ENCODE assay signal across 27 cellular contexts in genomic region chr11:77180346-77180745, GRCh38. TPM values are rescaled to one million over a fixed set of nuclear protein-coding genes. Genes with fewer than 3 reads are reported as not detected.
"Had no signal": no experiment of that assay in that cellular context is flagged by ENCODE, and none has a peak within 500 bp of the region (broad histone marks: within the 10 kb centered on the region; RNA-seq: fewer than 3 reads in every experiment).

No MANE protein-coding gene starts in this region.

- H3K27ac Mint-ChIP-seq: natural killer cell; nephron; neural progenitor cell; stimulated activated effector memory CD8-positive, alpha-beta T cell treated with anti-CD3 and anti-CD28 coated beads, Interleukin-12 subunit alpha, Interleukin-12 subunit beta, amount 100 ng/mL, for 72 hours; stimulated activated naive B cell treated with anti-CD40 and anti-IgM and Interleukin-4, amounts not matched to agents 10 μg/mL and 1 μg/mL and 100 μg/mL, for 72 hours; stimulated activated naive CD8-positive, alpha-beta T cell treated with anti-CD3 and anti-CD28 coated beads, Interleukin-15, Interleukin-2, amounts not matched to agents 100 ng/mL and 50 ng/mL, for 24 hours had no signal

- DNase-seq: natural killer cell; nucleus accumbens; retina; sigmoid colon; small intestine; stimulated activated CD4-positive, alpha-beta T cell treated with anti-CD3 and anti-CD28 coated beads, Interleukin-15, amount 100 ng/mL, for 24 hours; stimulated activated CD4-positive, alpha-beta T cell treated with anti-CD3 and anti-CD28 coated beads, Interleukin-2, amount 100 ng/mL, for 24 hours; stimulated activated CD4-positive, alpha-beta T cell treated with anti-CD3 and anti-CD28 coated beads, Interleukin-2, amount 100 ng/mL, for 48 hours; stimulated activated CD4-positive, alpha-beta T cell treated with anti-CD3 and anti-CD28 coated beads, Interleukin-4, amount 100 ng/mL, for 24 hours; stimulated activated naive B cell treated with anti-CD40 and anti-IgM and Interleukin-4, amounts not matched to agents 10 μg/mL and 1 μg/mL and 100 μg/mL, for 72 hours; stimulated activated naive CD4-positive, alpha-beta T cell treated with Interleukin-2 at 50 U/mL for 16 hours; stomach; thyroid gland had no signal

- H3K27me3 Mint-ChIP-seq: stimulated activated naive CD8-positive, alpha-beta T cell treated with anti-CD3 and anti-CD28 coated beads, Interleukin-15, Interleukin-2, amounts not matched to agents 100 ng/mL and 50 ng/mL, for 24 hours had no signal

- H3K9me3 ChIP-seq: neutrophil, pancreas, prostate gland, right atrium auricular region, right lobe of liver, sigmoid colon, stomach, thoracic aorta, thyroid gland, tibial nerve, upper lobe of left lung, vagina had no signal

- H3K4me3 ChIP-seq: neural progenitor cell, pancreas, prostate gland, right atrium auricular region, right lobe of liver, sigmoid colon, stomach, thoracic aorta, thyroid gland, tibial nerve, upper lobe of left lung, vagina had no signal

- H3K4me3 Mint-ChIP-seq: natural killer cell; nephron; neural progenitor cell; stimulated activated effector memory CD8-positive, alpha-beta T cell treated with anti-CD3 and anti-CD28 coated beads, Interleukin-12 subunit alpha, Interleukin-12 subunit beta, amount 100 ng/mL, for 72 hours; stimulated activated naive B cell treated with anti-CD40 and anti-IgM and Interleukin-4, amounts not matched to agents 10 μg/mL and 1 μg/mL and 100 μg/mL, for 72 hours; stimulated activated naive CD8-positive, alpha-beta T cell treated with anti-CD3 and anti-CD28 coated beads, Interleukin-15, Interleukin-2, amounts not matched to agents 100 ng/mL and 50 ng/mL, for 24 hours had no signal

- H3K36me3 ChIP-seq: neural progenitor cell, neutrophil, pancreas, prostate gland, right atrium auricular region, sigmoid colon, stomach, thoracic aorta, thyroid gland, upper lobe of left lung, vagina had no signal

- H3K4me1 ChIP-seq: pancreas, prostate gland, right atrium auricular region, sigmoid colon, stomach, thyroid gland, vagina had no signal

- H3K9me3 Mint-ChIP-seq: nephron; neural progenitor cell; stimulated activated naive CD8-positive, alpha-beta T cell treated with anti-CD3 and anti-CD28 coated beads, Interleukin-15, Interleukin-2, amounts not matched to agents 100 ng/mL and 50 ng/mL, for 24 hours had no signal

- H3K36me3 Mint-ChIP-seq: natural killer cell; neural progenitor cell; stimulated activated effector memory CD8-positive, alpha-beta T cell treated with anti-CD3 and anti-CD28 coated beads, Interleukin-12 subunit alpha, Interleukin-12 subunit beta, amount 100 ng/mL, for 72 hours; stimulated activated naive B cell treated with anti-CD40 and anti-IgM and Interleukin-4, amounts not matched to agents 10 μg/mL and 1 μg/mL and 100 μg/mL, for 72 hours had no signal

- H3K27ac ChIP-seq: neural progenitor cell, neutrophil, pancreas, prostate gland, right atrium auricular region, right lobe of liver, sigmoid colon, stomach, thoracic aorta, thyroid gland, tibial nerve, upper lobe of left lung, vagina had no signal

- ATAC-seq: natural killer cell; pancreas; right lobe of liver; stimulated activated effector memory CD8-positive, alpha-beta T cell treated with anti-CD3 and anti-CD28 coated beads, Interleukin-12 subunit alpha, Interleukin-12 subunit beta, amount 100 ng/mL, for 72 hours; stimulated activated naive B cell treated with anti-CD40 and anti-IgM and Interleukin-4, amounts not matched to agents 10 μg/mL and 1 μg/mL and 100 μg/mL, for 72 hours had no signal

- H3K4me1 Mint-ChIP-seq: natural killer cell; stimulated activated effector memory CD8-positive, alpha-beta T cell treated with anti-CD3 and anti-CD28 coated beads, Interleukin-12 subunit alpha, Interleukin-12 subunit beta, amount 100 ng/mL, for 72 hours had no signal

- H3K27me3 ChIP-seq: neural progenitor cell, neutrophil, pancreas, right atrium auricular region, right lobe of liver, sigmoid colon, stomach, thyroid gland, tibial nerve, upper lobe of left lung, vagina had no signal

RNA-seq across cellular contexts. Expression of gene MYO7A, which starts 52.3 kb away (rescaled TPM):
- total RNA-seq: osteocyte had no signal
